Comparison of ENCODE assay signal across 2 cellular contexts in genomic region chr17:17748604-17749003, GRCh38.
TF ChIP-seq lines count a peak whose summit lies in the region.

No MANE protein-coding gene starts in this region.

TF ChIP-seq in SK-N-SH, 30 proteins besides CTCF, POLR2A, EP300 and RAD21 (continued from another document):
- TF ChIP-seq ZBTB33 (IDR thresholded peaks at IDR 0.05; ENCODE audit: borderline replicate concordance, low read depth), result no peak
- TF ChIP-seq JUND (IDR thresholded peaks at IDR 0.05), result no peak
- TF ChIP-seq FOXM1 (IDR thresholded peaks at IDR 0.05; ENCODE audit: low read depth), result no peak
- TF ChIP-seq MXI1 (IDR thresholded peaks at IDR 0.05; ENCODE audit: low read depth, low read length), result no peak
- TF ChIP-seq REST (IDR thresholded peaks at IDR 0.05; ENCODE audit: low read depth, low read length), result no peak
- no peak for TF ChIP-seq TCF12 (IDR thresholded peaks at IDR 0.05)
- TF ChIP-seq RCOR1 (IDR thresholded peaks at IDR 0.05; ENCODE audit: low read length), result no peak
- TF ChIP-seq MAX (IDR thresholded peaks at IDR 0.05; ENCODE audit: low read depth), result no peak
- no peak for TF ChIP-seq SMC3 (IDR thresholded peaks at IDR 0.05; ENCODE audit: low read depth, low read length)
- no peak for TF ChIP-seq FOSL2 (IDR thresholded peaks at IDR 0.05; ENCODE audit: borderline replicate concordance, low read depth)

TF ChIP-seq in SK-N-SH treated with all-trans-retinoic acid at 6 μM for 48 hours, 23 proteins besides CTCF, POLR2A, EP300 and RAD21 (continued from another document):
- TF ChIP-seq TSHZ2 (CRISPR knock-in tag; IDR thresholded peaks at IDR 0.05) (no peak), CSDC2 (CRISPR knock-in tag; IDR thresholded peaks at IDR 0.05) (no peak), ZNF565 (CRISPR knock-in tag; conservative IDR thresholded peaks at IDR 0.05; ENCODE audit: low read depth) (no peak), ISL1 (CRISPR knock-in tag; IDR thresholded peaks at IDR 0.05) (no peak), ESRRG (CRISPR knock-in tag; IDR thresholded peaks at IDR 0.05) (no peak), ZNF70 (CRISPR knock-in tag; IDR thresholded peaks at IDR 0.05) (no peak), BACH2 (CRISPR knock-in tag; IDR thresholded peaks at IDR 0.05; ENCODE audit: borderline replicate concordance) (no peak), TOX (CRISPR knock-in tag; IDR thresholded peaks at IDR 0.05; ENCODE audit: borderline replicate concordance) (no peak)
TF ChIP-seq in SK-N-SH treated with all-trans-retinoic acid at 6 μM for 48 hours: peak in this region for 0.
